In genomic region chr17:50573866-50574571, GRCh38 we compare ENCODE assay signal across 27 cellular contexts. TPM values are rescaled to one million over a fixed set of nuclear protein-coding genes. Genes with fewer than 3 reads are reported as not detected.
"Had no signal": no experiment of that assay in that cellular context is flagged by ENCODE, and none has a peak within 500 bp of the region (broad histone marks: within the 10 kb centered on the region; RNA-seq: fewer than 3 reads in every experiment).

No MANE protein-coding gene starts in this region.

- H3K4me3 ChIP-seq: gastrocnemius medialis, lung, pancreas, sigmoid colon, testis, tibial artery had no signal

- H3K4me1 ChIP-seq: gastrocnemius medialis, pancreas, sigmoid colon, testis, tibial artery had no signal

- ATAC-seq: esophagus mucosa; gastrocnemius medialis; natural killer cell; pancreas; stimulated activated effector memory CD8-positive, alpha-beta T cell treated with anti-CD3 and anti-CD28 coated beads, Interleukin-12 subunit alpha, Interleukin-12 subunit beta, amount 100 ng/mL, for 72 hours; stimulated activated naive CD8-positive, alpha-beta T cell treated with anti-CD3 and anti-CD28 coated beads, Interleukin-15, Interleukin-2, amounts not matched to agents 100 U/mL and 50 U/mL, for 24 hours had no signal

- H3K9me3 ChIP-seq: gastrocnemius medialis, neutrophil, pancreas, sigmoid colon, testis, tibial artery had no signal

- FAIRE-seq: keratinocyte, pancreas had no signal

- H3K27ac ChIP-seq: epithelial cell of prostate, gastrocnemius medialis, neutrophil, pancreas, sigmoid colon, testis, tibial artery had no signal

- H3K27me3 ChIP-seq: gastrocnemius medialis, pancreas, sigmoid colon, testis had no signal

- DNase-seq: effector CD8-positive, alpha-beta T cell; endodermal cell; foreskin fibroblast; gastrocnemius medialis; head of caudate nucleus; natural killer cell; pancreas; sigmoid colon; stimulated activated CD4-positive, alpha-beta T cell treated with anti-CD3 and anti-CD28 coated beads, Interleukin-2, amount 100 ng/mL, for 24 hours; stimulated activated CD4-positive, alpha-beta T cell treated with anti-CD3 and anti-CD28 coated beads, Interleukin-4, amount 100 ng/mL, for 24 hours; stimulated activated naive CD8-positive, alpha-beta T cell treated with anti-CD3 and anti-CD28 coated beads, Interleukin-15, Interleukin-2, amounts not matched to agents 100 U/mL and 50 U/mL, for 24 hours; substantia nigra; testis; tibial artery had no signal

- H3K36me3 ChIP-seq: gastrocnemius medialis, neutrophil, pancreas, sigmoid colon, tibial artery had no signal

RNA-seq across cellular contexts. Expression of gene CACNA1G, which starts 13.5 kb away (rescaled TPM):
- total RNA-seq: glomerular endothelial cell, natural killer cell, pulmonary artery endothelial cell had no signal

RNA-seq across cellular contexts. Expression of gene EPN3, which starts 41.5 kb away (rescaled TPM):
- total RNA-seq: gastrocnemius medialis, mononuclear cell, natural killer cell, omental fat pad, posterior vena cava, sigmoid colon, skeletal muscle tissue had no signal
- polyA plus RNA-seq: neural cell had no signal
